ENCODE assay signal across 1 cellular context in genomic region chr3:42442640-42443039, GRCh38.
TF ChIP-seq lines count a peak whose summit lies in the region.

No MANE protein-coding gene starts in this region.

TF ChIP-seq in GM23338, 12 proteins besides CTCF, POLR2A, EP300 and RAD21 (continued from another document):
- TF ChIP-seq ZNF331 (CRISPR knock-in tag; IDR thresholded peaks at IDR 0.05; ENCODE audit: low read depth) (no peak), ETS1 (IDR thresholded peaks at IDR 0.05) (no peak), EZH2phosphoT487 (IDR thresholded peaks at IDR 0.05; ENCODE audit: unreplicated experiment) (no peak), NANOG (IDR thresholded peaks at IDR 0.05; ENCODE audit: borderline replicate concordance) (no peak), EZH2 (IDR thresholded peaks at IDR 0.05; ENCODE audit: low read depth, unreplicated experiment) (no peak), STAT1 (IDR thresholded peaks at IDR 0.05; ENCODE audit: unreplicated experiment) (no peak), CREB1 (CRISPR knock-in tag; IDR thresholded peaks at IDR 0.05; ENCODE audit: low read depth) (no peak), JUNB (IDR thresholded peaks at IDR 0.05; ENCODE audit: unreplicated experiment) (no peak), ZNF462 (CRISPR knock-in tag; IDR thresholded peaks at IDR 0.05) (no peak)
